Comparison of ENCODE assay signal across 22 cellular contexts in genomic region chr17:9237661-9238301, GRCh38.
DNase-seq lines count a peak whose midpoint lies in the region; ATAC-seq, FAIRE-seq and TF ChIP-seq lines count a peak whose summit lies in the region.
"Had no signal": no experiment of that assay in that cellular context is flagged by ENCODE, and none has a peak within 500 bp of the region (broad histone marks: within the 10 kb centered on the region; RNA-seq: fewer than 3 reads in every experiment).

No MANE protein-coding gene starts in this region.

- no peak for TF ChIP-seq POLR2A in uterus (IDR thresholded peaks at IDR 0.05)

- H3K4me3 ChIP-seq in astrocyte (ENCODE audit: insufficient read depth, low read depth, low read length) (no peak overlapping the region), lower lobe of right lung (no peak overlapping the region), thoracic aorta (no peak overlapping the region), uterus (no peak overlapping the region)
- H3K4me3 ChIP-seq: adrenal gland, GM23248, left ventricle myocardium inferior had no signal

- H3K4me1 ChIP-seq in astrocyte (ENCODE audit: insufficient read depth, low read length) (peaks cover 15% of the 10 kb centered on the region), lower lobe of right lung (peaks cover 27% of the 10 kb centered on the region), thoracic aorta (ENCODE audit: control insufficient read depth in 1 of 2, low read depth in 2 of 2) (peaks cover 24 to 65% of the 10 kb centered on the region in 2 donors), uterus (peaks cover 0 to 10% of the 10 kb centered on the region in 2 donors), foreskin keratinocyte (no peaks in the 10 kb centered on the region)

- no peaks in the 10 kb centered on the region for H3K36me3 Mint-ChIP-seq in T-helper 2 cell treated with Interferon-gamma antibody and Interleukin-4, amounts not matched to agents 5 μg/mL and 100 μg/mL, for 36 hours (ENCODE audit: low read depth)
- H3K36me3 Mint-ChIP-seq in astrocyte (ENCODE audit: low read depth, unreplicated experiment) = peaks cover 8% of the 10 kb centered on the region
- no peaks in the 10 kb centered on the region for H3K36me3 Mint-ChIP-seq in activated naive CD8-positive, alpha-beta T cell treated with anti-CD3 and anti-CD28 coated beads for 36 hours
- H3K36me3 Mint-ChIP-seq: IgD-negative memory B cell; naive thymus-derived CD4-positive, alpha-beta T cell; stimulated activated memory B cell treated with anti-CD40 and anti-IgM and Interleukin-4, amounts not matched to agents 10 μg/mL and 1 μg/mL and 100 μg/mL, for 72 hours had no signal

- peaks cover 8% of the 10 kb centered on the region for H3K4me1 Mint-ChIP-seq in T-helper 2 cell treated with Interferon-gamma antibody and Interleukin-4, amounts not matched to agents 5 μg/mL and 100 μg/mL, for 36 hours (ENCODE audit: low read depth)
- no peaks in the 10 kb centered on the region for H3K4me1 Mint-ChIP-seq in astrocyte (ENCODE audit: low read depth, unreplicated experiment)
- peaks cover 14% of the 10 kb centered on the region for H3K4me1 Mint-ChIP-seq in activated naive CD8-positive, alpha-beta T cell treated with anti-CD3 and anti-CD28 coated beads for 36 hours

- H3K9me3 ChIP-seq in astrocyte (ENCODE audit: insufficient read depth, low read depth, low read length) (no peaks in the 10 kb centered on the region), lower lobe of right lung (no peaks in the 10 kb centered on the region), thoracic aorta (no peaks in the 10 kb centered on the region), uterus (no peaks in the 10 kb centered on the region)
- H3K9me3 ChIP-seq: adrenal gland, left ventricle myocardium inferior had no signal

- no peak overlapping the region for H2AFZ ChIP-seq in astrocyte (ENCODE audit: low read depth, low read length)
- H2AFZ ChIP-seq: GM23248 had no signal

- no peaks in the 10 kb centered on the region for H4K20me1 ChIP-seq in astrocyte (ENCODE audit: insufficient read depth, low read length)

- ATAC-seq in lower lobe of right lung (no peak), thoracic aorta (ENCODE audit: insufficient number of reproducible peaks, low FRiP score, low read depth) (no peak), foreskin keratinocyte (no peak)
- ATAC-seq: activated CD4-positive, alpha-beta T cell treated with anti-CD3 and anti-CD28 coated beads for 36 hours; esophagus mucosa; naive thymus-derived CD4-positive, alpha-beta T cell; stimulated activated memory B cell treated with anti-CD40 and anti-IgM and Interleukin-4, amounts not matched to agents 10 μg/mL and 1 μg/mL and 100 μg/mL, for 72 hours had no signal

- H3K27me3 Mint-ChIP-seq in T-helper 2 cell treated with Interferon-gamma antibody and Interleukin-4, amounts not matched to agents 5 μg/mL and 100 μg/mL, for 36 hours (ENCODE audit: low read depth) = no peaks in the 10 kb centered on the region
- H3K27me3 Mint-ChIP-seq in astrocyte (ENCODE audit: low read depth, unreplicated experiment) = peaks cover 7% of the 10 kb centered on the region
- peaks cover 4% of the 10 kb centered on the region for H3K27me3 Mint-ChIP-seq in activated naive CD8-positive, alpha-beta T cell treated with anti-CD3 and anti-CD28 coated beads for 36 hours
- H3K27me3 Mint-ChIP-seq: activated CD4-positive, alpha-beta T cell treated with anti-CD3 and anti-CD28 coated beads for 36 hours had no signal

- no peaks in the 10 kb centered on the region for H3K36me3 ChIP-seq in astrocyte (ENCODE audit: insufficient read depth, low read length)
- H3K36me3 ChIP-seq in lower lobe of right lung = no peaks in the 10 kb centered on the region
- no peaks in the 10 kb centered on the region for H3K36me3 ChIP-seq in thoracic aorta
- no peaks in the 10 kb centered on the region for H3K36me3 ChIP-seq in uterus
- H3K36me3 ChIP-seq: adrenal gland, left ventricle myocardium inferior had no signal

- peak overlapping the region; percentile 5 for H3K4me3 Mint-ChIP-seq in T-helper 2 cell treated with Interferon-gamma antibody and Interleukin-4, amounts not matched to agents 5 μg/mL and 100 μg/mL, for 36 hours
- no peak overlapping the region for H3K4me3 Mint-ChIP-seq in astrocyte (ENCODE audit: unreplicated experiment)
- no peak overlapping the region for H3K4me3 Mint-ChIP-seq in activated naive CD8-positive, alpha-beta T cell treated with anti-CD3 and anti-CD28 coated beads for 36 hours
- H3K4me3 Mint-ChIP-seq: stimulated activated memory B cell treated with anti-CD40 and anti-IgM and Interleukin-4, amounts not matched to agents 10 μg/mL and 1 μg/mL and 100 μg/mL, for 72 hours; T-helper 1 cell treated with Interleukin-12 subunit alpha and Interleukin-12 subunit beta and Interleukin-4 antibody, amounts not matched to agents 30 μg/mL and 1 μg/mL, for 36 hours had no signal

- H3K9me3 Mint-ChIP-seq in T-helper 2 cell treated with Interferon-gamma antibody and Interleukin-4, amounts not matched to agents 5 μg/mL and 100 μg/mL, for 36 hours = no peaks in the 10 kb centered on the region
- H3K9me3 Mint-ChIP-seq in astrocyte (ENCODE audit: unreplicated experiment) = peaks cover 10% of the 10 kb centered on the region
- no peaks in the 10 kb centered on the region for H3K9me3 Mint-ChIP-seq in activated naive CD8-positive, alpha-beta T cell treated with anti-CD3 and anti-CD28 coated beads for 36 hours
- H3K9me3 Mint-ChIP-seq: activated T-cell treated with anti-CD3 and anti-CD28 coated beads, Interleukin-2, amount 50 U/mL, for 24 hours; IgD-negative memory B cell; stimulated activated memory B cell treated with anti-CD40 and anti-IgM and Interleukin-4, amounts not matched to agents 10 μg/mL and 1 μg/mL and 100 μg/mL, for 72 hours; T-helper 1 cell treated with Interleukin-12 subunit alpha and Interleukin-12 subunit beta and Interleukin-4 antibody, amounts not matched to agents 30 μg/mL and 1 μg/mL, for 36 hours had no signal

- H3K27me3 ChIP-seq in astrocyte (ENCODE audit: insufficient read depth, low read length) = no peaks in the 10 kb centered on the region
- peaks cover 25% of the 10 kb centered on the region for H3K27me3 ChIP-seq in lower lobe of right lung (ENCODE audit: low read depth)
- no peaks in the 10 kb centered on the region for H3K27me3 ChIP-seq in thoracic aorta (replicated peaks; ENCODE audit: insufficient read depth)
- H3K27me3 ChIP-seq in uterus = no peaks in the 10 kb centered on the region
- H3K27me3 ChIP-seq in foreskin keratinocyte = peaks cover 15% of the 10 kb centered on the region

- no peak for DNase-seq in T-helper 2 cell treated with Interferon-gamma antibody and Interleukin-4, amounts not matched to agents 5 μg/mL and 100 μg/mL, for 36 hours (ENCODE audit: low spot score)
- DNase-seq in T-helper 2 cell (no peak), astrocyte (ENCODE audit: low read depth) (no peak), lower lobe of right lung (peak; percentile 41), thoracic aorta (ENCODE audit: low spot score) (no peak), uterus (no peak), foreskin keratinocyte (no peak)
- DNase-seq in activated naive CD8-positive, alpha-beta T cell treated with anti-CD3 and anti-CD28 coated beads for 36 hours = no peak
- DNase-seq: ACHN; activated CD4-positive, alpha-beta T cell treated with anti-CD3 and anti-CD28 coated beads for 36 hours; activated T-cell treated with anti-CD3 and anti-CD28 coated beads, Interleukin-2, amount 50 U/mL, for 24 hours; adrenal gland; GM23248; left ventricle myocardium inferior; naive thymus-derived CD4-positive, alpha-beta T cell; NCI-H1694 had no signal

- H3K4me2 ChIP-seq in astrocyte (ENCODE audit: low read length) = no peak overlapping the region

- H3K79me2 ChIP-seq in astrocyte (ENCODE audit: insufficient read depth, low read length) = no peaks in the 10 kb centered on the region

- no peak overlapping the region for H3K27ac ChIP-seq in astrocyte (ENCODE audit: low read depth, low read length)
- no peak overlapping the region for H3K27ac ChIP-seq in lower lobe of right lung
- H3K27ac ChIP-seq in thoracic aorta = peak overlapping the region; percentile 80 to 92
- H3K27ac ChIP-seq in uterus = peak overlapping the region in 1 of 2 donors; percentile 86
- no peak overlapping the region for H3K27ac ChIP-seq in foreskin keratinocyte
- H3K27ac ChIP-seq: adrenal gland, GM23248, RWPE1 had no signal

- no peak overlapping the region for H3K27ac Mint-ChIP-seq in T-helper 2 cell treated with Interferon-gamma antibody and Interleukin-4, amounts not matched to agents 5 μg/mL and 100 μg/mL, for 36 hours
- H3K27ac Mint-ChIP-seq in astrocyte (ENCODE audit: unreplicated experiment) = peak overlapping the region; percentile 18
- H3K27ac Mint-ChIP-seq in activated naive CD8-positive, alpha-beta T cell treated with anti-CD3 and anti-CD28 coated beads for 36 hours = no peak overlapping the region
- H3K27ac Mint-ChIP-seq: activated CD4-positive, alpha-beta T cell treated with anti-CD3 and anti-CD28 coated beads for 36 hours; activated T-cell treated with anti-CD3 and anti-CD28 coated beads, Interleukin-2, amount 50 U/mL, for 24 hours; naive thymus-derived CD4-positive, alpha-beta T cell; stimulated activated memory B cell treated with anti-CD40 and anti-IgM and Interleukin-4, amounts not matched to agents 10 μg/mL and 1 μg/mL and 100 μg/mL, for 72 hours; T-helper 1 cell treated with Interleukin-12 subunit alpha and Interleukin-12 subunit beta and Interleukin-4 antibody, amounts not matched to agents 30 μg/mL and 1 μg/mL, for 36 hours had no signal

- no peak for FAIRE-seq in astrocyte (lab: Jason Lieb, UNC)
- FAIRE-seq: urothelium cell line had no signal

- no peak overlapping the region for H3K9ac ChIP-seq in astrocyte (ENCODE audit: low read length)
- H3K9ac ChIP-seq: GM23248 had no signal

- intact Hi-C loops in lower lobe of right lung (cut with DNase I) (no loop called here), uterus (cut with DNase I; ENCODE audit: low total_unique reads) (no loop called here)

- no peak for TF ChIP-seq CTCF in astrocyte (IDR thresholded peaks at IDR 0.05; ENCODE audit: insufficient read depth, low read depth, low read length)
- TF ChIP-seq CTCF in lower lobe of right lung (IDR thresholded peaks at IDR 0.05) = no peak
- TF ChIP-seq CTCF in thoracic aorta (IDR thresholded peaks at IDR 0.05) = no peak
- no peak for TF ChIP-seq CTCF in uterus (IDR thresholded peaks at IDR 0.05)
- no peak for TF ChIP-seq CTCF in foreskin keratinocyte (conservative IDR thresholded peaks at IDR 0.05)

Comparison
In these comparisons a context has a peak if more than half of its experiments do, and no peak if none do; other contexts are left out.
1. H3K27ac ChIP-seq: peak in thoracic aorta (2 of 2); none in astrocyte (single experiment), lower lobe of right lung (single experiment) and foreskin keratinocyte (single experiment).